8 cellular contexts compared by ENCODE assay signal in genomic region chr2:241507430-241508239, GRCh38. TPM values are rescaled to one million over a fixed set of nuclear protein-coding genes. Genes with fewer than 3 reads are reported as not detected.
DNase-seq lines count a peak whose midpoint lies in the region; ATAC-seq, FAIRE-seq and TF ChIP-seq lines count a peak whose summit lies in the region.

No MANE protein-coding gene starts in this region.

- H2AFZ ChIP-seq in K562 (ENCODE audit: low read depth, low read length): no peak overlapping the region

- H3K4me2 ChIP-seq in K562 (ENCODE audit: insufficient read depth, low read length): peak overlapping the region; percentile 84

- peaks cover 52% of the 10 kb centered on the region for H3K79me2 ChIP-seq in K562 (ENCODE audit: control insufficient read depth, insufficient read depth, low read length)

- intact Hi-C loops in K562 (cut with micrococcal nuclease): loop anchor here (2.0 kb wide), 1 partner anchor 33 kb away; no protein-coding TSS in a partner anchor

- FAIRE-seq in K562 (lab: Jason Lieb, UNC): no peak

- in situ Hi-C loops in SK-MEL-5 (cut with HindIII; ENCODE audit: low pct_unique_long_range_greater_than_20kb, low sequenced_read_pairs): no loop called here
- in situ Hi-C loops in K562 (cut with MboI): no loop called here

- TF ChIP-seq CTCF in AG10803 (conservative IDR thresholded peaks at IDR 0.05; ENCODE audit: low read length) (no peak; the same call in 1 of the 2 replicates), K562 (IDR thresholded peaks at IDR 0.05 in 2 of 3, conservative IDR thresholded peaks at IDR 0.05 in 1 of 3; ENCODE audit: insufficient read depth in 2 of 3, low read depth in 1 of 3, low read length in 3 of 3) (peak in 2 of 3 experiments; percentile 22 to 47; a peak in 2 of 6 replicates)

- no peak; the same call in 1 of the 2 replicates for TF ChIP-seq POLR2A in K562 (conservative IDR thresholded peaks at IDR 0.05)

- POLR2A ChIA-PET in K562 (lab: Yijun Ruan, JAX): interaction anchor here (0.6 to 0.7 kb wide), 2 partner anchors 17 to 841 kb away, joined by 3 to 4 read pairs; no protein-coding TSS in a partner anchor

- no peaks in the 10 kb centered on the region for H3K9me3 ChIP-seq in K562 (replicated peaks; ENCODE audit: control insufficient read depth, insufficient read depth, low read depth, low read length)

- peak overlapping the region; percentile 74 to 96 for H3K9ac ChIP-seq in K562 (ENCODE audit: insufficient read depth in 1 of 2, low read depth in 2 of 2, low read length in 2 of 2)

- CTCF ChIA-PET in K562 (lab: Yijun Ruan, JAX; ENCODE audit: low intra/inter-chr PET ratio): no interaction called here

- TF ChIP-seq EP300 in K562 (IDR thresholded peaks at IDR 0.05; ENCODE audit: low read length): no peak

- H3K4me3 ChIP-seq in AG10803 (ENCODE audit: low read length): peak overlapping the region; percentile 80
- H3K4me3 ChIP-seq in K562: peak overlapping the region; percentile 75

- peak; percentile 29 for DNase-seq in AG10803 (ENCODE audit: low read depth)
- peak; percentile 47 for DNase-seq in SK-MEL-5 (ENCODE audit: low read depth, low spot score)
- DNase-seq in K562 (ENCODE audit: extremely low read depth in 1 of 4, low spot score in 3 of 4): peak; percentile 49 to 57 (median 52)
- peak; percentile 83 for DNase-seq in iPS-NIHi11 (ENCODE audit: low spot score)
- DNase-seq in stimulated activated CD4-positive, alpha-beta T cell treated with anti-CD3 and anti-CD28 coated beads, Interleukin-1b, Interleukin-23, amount 100 ng/mL, for 24 hours (ENCODE audit: low read depth in 4 of 4, low spot score in 1 of 4): peak in 3 of 4 experiments; percentile 10 to 21 (median 14)
- DNase-seq in NCI-H1694 (lab: John Stamatoyannopoulos, UW): no peak

- H3K9me1 ChIP-seq in K562 (ENCODE audit: control insufficient read depth, insufficient read depth, low read length): peaks cover 3% of the 10 kb centered on the region

- H3K27me3 ChIP-seq in K562 (ENCODE audit: control insufficient read depth in 2 of 2, insufficient read depth in 2 of 2, low read length in 2 of 2): no peaks in the 10 kb centered on the region

- no TSS peak for BruUV-seq in K562 (replicated peaks; lab: Mats Ljungman, UMichigan)

- peaks cover 13 to 39% of the 10 kb centered on the region in 2 experiments; a peak in 4 of 5 replicates for H3K4me1 ChIP-seq in K562 (replicated peaks in 1 of 2; ENCODE audit: control insufficient read depth in 2 of 2, insufficient read depth in 2 of 2, low read length in 2 of 2)

- H3K36me3 ChIP-seq in K562 (ENCODE audit: control insufficient read depth, insufficient read depth, low read length): peaks cover 17% of the 10 kb centered on the region; the same call in 2 of the 3 replicates

- ATAC-seq in GM18867 (IDR thresholded peaks at IDR 0.05; ENCODE audit: unreplicated experiment) (peak; percentile 21), HG03097 (IDR thresholded peaks at IDR 0.05; ENCODE audit: low FRiP score, unreplicated experiment) (peak; percentile 9), K562 (peak; percentile 75)

- no peaks in the 10 kb centered on the region for H4K20me1 ChIP-seq in K562 (replicated peaks; ENCODE audit: control insufficient read depth, insufficient read depth, low read length)

- TF ChIP-seq RAD21 in K562 (CRISPR knock-in tag; conservative IDR thresholded peaks at IDR 0.05 in 1 of 2, IDR thresholded peaks at IDR 0.05 in 1 of 2): no peak

- WGBS in K562 (ENCODE audit: insufficient coverage, low coverage, missing lambda C conversion rate): 2% methylated on average over 29 of the region's 67 CpGs

- H3K27ac ChIP-seq in K562 (ENCODE audit: extremely low read depth, low read depth, low read length): peak overlapping the region; percentile 94; the same call in 2 of the 3 replicates

TF ChIP-seq in K562, 482 proteins besides CTCF, POLR2A, EP300 and RAD21 (continues in another document):
- TF ChIP-seq E2F6 (IDR thresholded peaks at IDR 0.05; ENCODE audit: borderline replicate concordance in 1 of 2, extremely low read depth in 1 of 2, insufficient read depth in 1 of 2, insufficient read length in 1 of 2, low read depth in 1 of 2, low read length in 1 of 2, poor library complexity in 1 of 2, severe bottlenecking in 1 of 2): peak; percentile 73 to 88
- peak; percentile 50; the same call in 1 of the 2 replicates for TF ChIP-seq MAX (CRISPR knock-in tag; IDR thresholded peaks at IDR 0.05)
- TF ChIP-seq L3MBTL2 (IDR thresholded peaks at IDR 0.05): peak; percentile 79
- no peak for TF ChIP-seq ZNF184 (CRISPR knock-in tag; IDR thresholded peaks at IDR 0.05)
- no peak for TF ChIP-seq ARHGAP35 (IDR thresholded peaks at IDR 0.05; ENCODE audit: partially characterized antibody)
- TF ChIP-seq NFXL1 (CRISPR knock-in tag; IDR thresholded peaks at IDR 0.05): no peak
- peak; percentile 29; the same call in 1 of the 2 replicates for TF ChIP-seq MTA3 (IDR thresholded peaks at IDR 0.05; ENCODE audit: borderline replicate concordance)
- TF ChIP-seq, protein P1, sequence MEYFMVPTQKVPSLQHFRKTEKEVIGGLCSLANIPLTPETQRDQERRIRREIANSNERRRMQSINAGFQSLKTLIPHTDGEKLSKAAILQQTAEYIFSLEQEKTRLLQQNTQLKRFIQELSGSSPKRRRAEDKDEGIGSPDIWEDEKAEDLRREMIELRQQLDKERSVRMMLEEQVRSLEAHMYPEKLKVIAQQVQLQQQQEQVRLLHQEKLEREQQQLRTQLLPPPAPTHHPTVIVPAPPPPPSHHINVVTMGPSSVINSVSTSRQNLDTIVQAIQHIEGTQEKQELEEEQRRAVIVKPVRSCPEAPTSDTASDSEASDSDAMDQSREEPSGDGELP (CRISPR knock-in tag; IDR thresholded peaks at IDR 0.05; ENCODE audit: borderline replicate concordance): peak; percentile 13; the same call in 1 of the 2 replicates
- TF ChIP-seq TBP (optimal IDR thresholded peaks at IDR 0.05; ENCODE audit: low read depth, low read length): peak; percentile 16

RNA-seq across cellular contexts. Expression of gene STK25, which starts 0.7 kb away (rescaled TPM):
- total RNA-seq in SK-MEL-5 (2014; rRNA removed; shearing (Covaris generic)): 55.9 and 64.2 TPM in 2 replicates
- polyA plus RNA-seq in SK-MEL-5 (2015; cell fraction: cytosol; rRNA removed): 122 and 133 TPM in 2 replicates
- polyA plus RNA-seq in SK-MEL-5 (2015; cell fraction: nucleus; rRNA removed): 619 and 653 TPM in 2 replicates
- 304 and 771 TPM in 2 replicates for total RNA-seq in K562 (2011; cell fraction: chromatin; rRNA removed; ENCODE audit: low replicate concordance)
- total RNA-seq in K562 (2011; cell fraction: nucleolus; rRNA removed): 391 and 430 TPM in 2 replicates
- total RNA-seq in K562 (2011; cell fraction: nucleoplasm; rRNA removed): 299 and 300 TPM in 2 replicates
- total RNA-seq in K562 (2014; rRNA removed): 116 and 163 TPM in 2 replicates
- 35.0 and 61.9 TPM in 2 replicates for total RNA-seq in K562 (2014; rRNA removed; fragmentation: Illumina TruSeq; extraction: Trizol)
- 66.9 and 75.2 TPM in 2 replicates for total RNA-seq in K562 (2015; rRNA removed; fragmentation: Illumina TruSeq; extraction: Trizol)
- 107 and 123 TPM in 2 replicates for total RNA-seq in K562 (2021)
- 169 and 218 TPM in 2 replicates for polyA plus RNA-seq in K562 (2011; rRNA removed)
- polyA plus RNA-seq in K562 (2011; cell fraction: cytosol; rRNA removed): 168 and 300 TPM in 2 replicates
- 929 and 1,221 TPM in 2 replicates for polyA plus RNA-seq in K562 (2011; cell fraction: nucleus; rRNA removed)
- 120 and 121 TPM in 2 replicates for polyA plus RNA-seq in K562 (2012)
- 151 and 157 TPM in 2 replicates for polyA plus RNA-seq in K562 (2014; fragmentation: Illumina TruSeq; extraction: Trizol)
- polyA plus RNA-seq in K562 (2014; fragmentation: Nextera tagmentation; extraction: Ambion mirVana): 10 to 100 TPM in 1 of 2 experiments, 1 to 10 TPM in 1; 5.4 to 10.3 TPM
- polyA plus RNA-seq in K562 (2014; rRNA removed): 177 and 178 TPM in 2 replicates
- 83.1 and 97.9 TPM in 2 replicates for polyA minus RNA-seq in K562 (2011; rRNA and poly(A)+ RNA removed)
- 60.5 and 75.9 TPM in 2 replicates for polyA minus RNA-seq in K562 (2011; cell fraction: cytosol; rRNA and poly(A)+ RNA removed)
- 113 and 164 TPM in 2 replicates for polyA minus RNA-seq in K562 (2011; cell fraction: nucleus; rRNA and poly(A)+ RNA removed)

RNA-seq across cellular contexts. Expression of gene BOK, which starts 50.9 kb away (rescaled TPM):
- total RNA-seq in SK-MEL-5 (2014; rRNA removed; shearing (Covaris generic)): 9.0 and 10.6 TPM in 2 replicates
- polyA plus RNA-seq in SK-MEL-5 (2015; cell fraction: cytosol; rRNA removed): 27.7 and 27.8 TPM in 2 replicates
- 20.4 and 23.3 TPM in 2 replicates for polyA plus RNA-seq in SK-MEL-5 (2015; cell fraction: nucleus; rRNA removed)
- total RNA-seq in K562 (2011; cell fraction: chromatin; rRNA removed; ENCODE audit: low replicate concordance): 0.58 and 3.2 TPM in 2 replicates
- total RNA-seq in K562 (2011; cell fraction: nucleolus; rRNA removed): 2.0 and 3.0 TPM in 2 replicates
- 0.95 and 1.5 TPM in 2 replicates for total RNA-seq in K562 (2011; cell fraction: nucleoplasm; rRNA removed)
- 2.9 and 3.1 TPM in 2 replicates for total RNA-seq in K562 (2014; rRNA removed)
- 0.35 and 0.47 TPM in 2 replicates for total RNA-seq in K562 (2014; rRNA removed; fragmentation: Illumina TruSeq; extraction: Trizol)
- 0.76 and 0.83 TPM in 2 replicates for total RNA-seq in K562 (2015; rRNA removed; fragmentation: Illumina TruSeq; extraction: Trizol)
- 2.6 and 3.3 TPM in 2 replicates for total RNA-seq in K562 (2021)
- polyA plus RNA-seq in K562 (2011; rRNA removed): 2.0 and 2.7 TPM in 2 replicates
- 3.1 and 11.3 TPM in 2 replicates for polyA plus RNA-seq in K562 (2011; cell fraction: cytosol; rRNA removed)
- polyA plus RNA-seq in K562 (2011; cell fraction: nucleus; rRNA removed): 3.9 and 9.0 TPM in 2 replicates
- polyA plus RNA-seq in K562 (2012): 1.8 TPM in 2 replicates
- 1.2 and 2.4 TPM in 2 replicates for polyA plus RNA-seq in K562 (2014; fragmentation: Illumina TruSeq; extraction: Trizol)
- under 1 TPM in 1 of 2 experiments, not detected in 1; 0.03 TPM for polyA plus RNA-seq in K562 (2014; fragmentation: Nextera tagmentation; extraction: Ambion mirVana)
- 2.3 and 2.8 TPM in 2 replicates for polyA plus RNA-seq in K562 (2014; rRNA removed)
- 0.81 and 1.6 TPM in 2 replicates for polyA minus RNA-seq in K562 (2011; rRNA and poly(A)+ RNA removed)
- 2.4 and 3.1 TPM in 2 replicates for polyA minus RNA-seq in K562 (2011; cell fraction: cytosol; rRNA and poly(A)+ RNA removed)
- polyA minus RNA-seq in K562 (2011; cell fraction: nucleus; rRNA and poly(A)+ RNA removed): 0.67 TPM in 2 replicates

Comparison
In these comparisons a context has a peak if more than half of its experiments do, and no peak if none do; other contexts are left out.
1. ATAC-seq: peak in every context shown above with its lines; median percentile 75 in K562; 21 in GM18867; 9 in HG03097.